In the genomic region with DNA sequence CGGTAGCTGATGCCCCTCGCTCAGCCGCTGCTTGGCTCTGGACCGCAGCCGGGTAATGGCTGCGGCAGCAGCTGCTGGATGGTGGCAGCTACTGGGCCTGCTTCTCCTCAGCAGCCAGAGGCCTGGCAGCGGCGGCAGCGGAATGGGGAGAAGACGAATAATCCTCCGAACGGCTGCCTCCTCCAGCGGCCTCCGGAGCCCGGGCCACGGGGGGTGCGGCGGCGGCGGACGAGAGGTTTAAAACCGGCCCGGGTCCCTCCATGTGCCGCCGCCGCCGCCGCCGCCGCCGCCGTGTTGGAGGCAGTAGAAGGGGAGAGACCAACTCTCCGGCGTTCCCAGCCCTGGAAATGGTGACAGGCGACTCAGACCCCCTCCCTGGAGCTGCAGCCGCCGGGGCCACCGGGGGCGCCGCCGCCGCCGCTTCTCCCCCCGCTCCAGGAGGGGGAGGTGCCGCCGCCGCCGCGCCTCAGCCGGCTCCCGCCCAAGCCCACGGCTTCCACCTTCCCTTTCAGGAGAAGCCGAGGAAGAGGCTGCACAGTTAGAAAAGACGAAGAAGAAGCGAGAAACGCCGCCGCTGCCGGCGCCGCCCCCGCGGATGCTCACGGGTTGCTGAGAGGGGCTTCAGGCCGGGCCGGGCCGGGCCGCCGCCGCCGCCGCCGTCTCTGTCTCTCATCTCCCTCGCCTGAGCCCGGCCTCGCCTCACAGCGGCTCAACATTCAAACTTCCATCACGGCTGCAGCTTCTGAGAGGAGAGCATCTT, we compare ENCODE assay signal across 8 cellular contexts.
DNase-seq lines count a peak whose midpoint lies in the region; ATAC-seq, FAIRE-seq and TF ChIP-seq lines count a peak whose summit lies in the region.

No MANE protein-coding gene starts in this region.

- no peak for TF ChIP-seq POLR2A in right lobe of liver (IDR thresholded peaks at IDR 0.05)
- no peak for TF ChIP-seq POLR2A in H54 (IDR thresholded peaks at IDR 0.05; ENCODE audit: low read depth, low read length)

- no peak for FAIRE-seq in H54 (lab: Jason Lieb, UNC)

- no peaks in the 10 kb centered on the region for H3K9me3 ChIP-seq in right lobe of liver

- 6% methylated on average over 15 of the region's 78 CpGs for WGBS in right lobe of liver (ENCODE audit: insufficient coverage, low coverage, low lambda C conversion rate, missing lambda C conversion rate)

- H3K4me3 ChIP-seq in dorsolateral prefrontal cortex (peak overlapping the region; percentile 42 to 81 (median 67)), right lobe of liver (peak overlapping the region; percentile 37 to 51 (median 42))

- no peaks in the 10 kb centered on the region for H3K4me1 ChIP-seq in right lobe of liver

- DNase-seq in DMS79 (lab: John Stamatoyannopoulos, UW) (peak; percentile 21), LHCN-M2 (ENCODE audit: low read depth) (peak; percentile 21), dorsolateral prefrontal cortex (peak; percentile 31 to 75 (median 47)), right lobe of liver (peak; percentile 38 to 52 (median 45)), H54 (ENCODE audit: insufficient read length, low spot score) (no peak)
- peak in 2 of 3 experiments; percentile 2 to 14 for DNase-seq in stimulated activated CD4-positive, alpha-beta T cell treated with anti-CD3 and anti-CD28 coated beads, TNF-alpha, amount 100 ng/mL, for 4 hours (ENCODE audit: low read depth in 3 of 3)

- TF ChIP-seq CTCF in dorsolateral prefrontal cortex (IDR thresholded peaks at IDR 0.05 in 54 of 56, conservative IDR thresholded peaks at IDR 0.05 in 2 of 56; ENCODE audit: low read depth in 1 of 56, partially characterized antibody in 56 of 56) = peak in 6 of 56 donors; percentile 2 to 28 (median 11)
- no peak for TF ChIP-seq CTCF in right lobe of liver (IDR thresholded peaks at IDR 0.05)

- no peaks in the 10 kb centered on the region for H3K36me3 ChIP-seq in right lobe of liver

- peak; percentile 48 to 51 for ATAC-seq in activated CD4-positive, CD25-positive, alpha-beta regulatory T cell treated with anti-CD3 and anti-CD28 coated beads, Interleukin-2, amount 50 U/mL, for 24 hours
- ATAC-seq in right lobe of liver = peak; percentile 77 to 82 (median 80)
- ATAC-seq in HG03175 (IDR thresholded peaks at IDR 0.05; ENCODE audit: unreplicated experiment) = no peak

- intact Hi-C loops in dorsolateral prefrontal cortex (cut with DNase I) = loop anchor here in 1 of 2 donors (2.0 kb wide), 1 partner anchor 46 kb away; no protein-coding TSS in a partner anchor
- intact Hi-C loops in right lobe of liver (cut with DNase I) = no loop called here

- H3K27me3 ChIP-seq in dorsolateral prefrontal cortex (no peaks in the 10 kb centered on the region), right lobe of liver (peaks cover 6 to 8% of the 10 kb centered on the region in 2 donors)

- peak overlapping the region; percentile 79 to 99 (median 94) for H3K27ac ChIP-seq in dorsolateral prefrontal cortex
- no peak overlapping the region for H3K27ac ChIP-seq in right lobe of liver

Comparison
In these comparisons a context has a peak if more than half of its experiments do, and no peak if none do; other contexts are left out.
1. H3K27ac ChIP-seq: peak in dorsolateral prefrontal cortex (59 of 59); none in right lobe of liver (0 of 3).